7 cellular contexts compared by ENCODE assay signal in the genomic region with DNA sequence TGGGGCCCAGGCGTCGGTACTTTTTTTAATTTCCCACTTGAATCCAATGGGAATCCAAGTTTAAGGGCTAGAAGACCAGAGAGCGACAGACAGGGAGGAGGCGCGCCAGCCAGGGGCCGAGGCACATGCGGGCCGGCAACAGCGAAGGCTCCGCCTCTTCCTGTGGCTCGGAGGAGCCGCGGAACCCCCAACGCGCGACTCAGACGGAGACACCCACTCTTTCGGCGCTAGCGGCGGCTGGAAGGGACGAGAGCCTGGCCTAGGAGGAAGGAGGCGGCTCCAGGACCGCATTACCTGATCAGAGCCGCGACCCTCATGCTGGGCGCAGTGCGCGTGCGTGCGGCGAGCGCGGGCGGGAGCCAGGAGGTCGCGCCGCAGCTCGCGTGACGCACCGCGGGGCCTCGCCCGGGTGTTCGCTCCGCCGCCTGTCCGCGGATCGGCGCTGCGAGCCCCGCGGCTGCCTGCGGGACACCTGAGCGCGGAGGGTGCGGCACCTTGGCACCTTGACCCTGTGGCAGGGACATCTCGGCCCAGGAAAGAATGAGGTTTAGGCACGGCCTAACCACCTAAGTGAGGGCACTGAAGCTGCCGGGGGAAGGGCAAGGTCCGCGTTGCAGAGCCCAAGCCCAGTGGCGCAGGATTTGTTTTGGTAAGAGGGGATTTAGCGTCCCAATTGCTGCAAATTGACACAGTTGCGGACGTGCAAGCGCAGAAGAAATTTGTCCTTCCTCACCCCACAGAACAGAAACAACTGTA. TPM values are rescaled to one million over a fixed set of nuclear protein-coding genes. Genes with fewer than 3 reads are reported as not detected.
DNase-seq lines count a peak whose midpoint lies in the region; ATAC-seq and TF ChIP-seq lines count a peak whose summit lies in the region.

A gene with protein sequence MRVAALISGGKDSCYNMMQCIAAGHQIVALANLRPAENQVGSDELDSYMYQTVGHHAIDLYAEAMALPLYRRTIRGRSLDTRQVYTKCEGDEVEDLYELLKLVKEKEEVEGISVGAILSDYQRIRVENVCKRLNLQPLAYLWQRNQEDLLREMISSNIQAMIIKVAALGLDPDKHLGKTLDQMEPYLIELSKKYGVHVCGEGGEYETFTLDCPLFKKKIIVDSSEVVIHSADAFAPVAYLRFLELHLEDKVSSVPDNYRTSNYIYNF (minus strand): TSS at position 341 of the 756 bp plus-strand sequence. CDS start 24 bp downstream, at position 317.

- peak; percentile 93 for ATAC-seq in GM18498 (IDR thresholded peaks at IDR 0.05; ENCODE audit: unreplicated experiment)
- ATAC-seq in HG02840 (IDR thresholded peaks at IDR 0.05; ENCODE audit: low FRiP score, unreplicated experiment), result peak; percentile 85

- no peaks in the 10 kb centered on the region for H3K9me3 ChIP-seq in ascending aorta

- H3K27me3 ChIP-seq in ascending aorta, result no peaks in the 10 kb centered on the region

- H3K4me3 ChIP-seq in ascending aorta (peak within 1 kb of the TSS; percentile 72 to 84), retinal pigment epithelial cell (ENCODE audit: low read length) (peak within 1 kb of the TSS; percentile 71)

- intact Hi-C loops in T-helper 2 cell treated with Interferon-gamma antibody and Interleukin-4, amounts not matched to agents 100 ng/mL and 5 ng/mL, for 36 hours (cut with micrococcal nuclease), result loop anchor here (5.0 kb wide), 2 partner anchors 579 to 1179 kb away; a partner anchor contains a TSS
- intact Hi-C loops in ascending aorta (cut with DNase I), result loop anchor here (2.0 to 5.0 kb wide), 2 partner anchors 76 to 145 kb away; no protein-coding TSS in a partner anchor

- DNase-seq in NCI-H1436 (lab: John Stamatoyannopoulos, UW) (peak; percentile 77), ascending aorta (ENCODE audit: low spot score in 2 of 2) (peak; percentile 15 to 90), hippocampal formation (lab: John Stamatoyannopoulos, UW) (peak; percentile 58 to 77), retinal pigment epithelial cell (ENCODE audit: low read depth) (peak; percentile 56)

- no peaks in the 10 kb centered on the region for H3K36me3 ChIP-seq in ascending aorta

- peaks cover 0 to 13% of the 10 kb centered on the region in 2 donors for H3K4me1 ChIP-seq in ascending aorta

- TF ChIP-seq CTCF in ascending aorta (IDR thresholded peaks at IDR 0.05) (no peak), retinal pigment epithelial cell (conservative IDR thresholded peaks at IDR 0.05; ENCODE audit: low read depth, low read length) (no peak)

- H3K27ac ChIP-seq in ascending aorta, result peak within 1 kb of the TSS; percentile 93 to 98

RNA-seq across cellular contexts. Expression of the gene that starts here (rescaled TPM):
- total RNA-seq in T-helper 2 cell treated with Interferon-gamma antibody and Interleukin-4, amounts not matched to agents 100 ng/mL and 5 ng/mL, for 36 hours, result 13.9 and 14.6 TPM in 2 replicates
- total RNA-seq in ascending aorta, result 9.0 TPM

Comparison
In these comparisons a context has a peak if more than half of its experiments do, and no peak if none do; other contexts are left out.
1. Peak in every context shown above with its lines: DNase-seq, ATAC-seq, H3K4me3 ChIP-seq and H3K27ac ChIP-seq.